17 cellular contexts compared by ENCODE assay signal in genomic region chr2:52210611-52211010, GRCh38.
A peak's percentile ranks its signal among the peaks of the same experiment; 100 is the strongest.
DNase-seq lines count a peak whose midpoint lies in the region; ATAC-seq lines count a peak whose summit lies in the region.
"Had no signal": no experiment of that assay in that cellular context is flagged by ENCODE, and none has a peak within 500 bp of the region (broad histone marks: within the 10 kb centered on the region; RNA-seq: fewer than 3 reads in every experiment).

No MANE protein-coding gene starts in this region.

- DNase-seq in HT1080 (ENCODE audit: low read depth) = peak; percentile 69
- DNase-seq in SK-MEL-5 (ENCODE audit: low read depth, low spot score) = peak; percentile 97
- DNase-seq in foreskin melanocyte = peak; percentile 64
- DNase-seq in NCI-H526 treated with DMSO at 0.1 percent for 48 hours (lab: John Stamatoyannopoulos, UW) = no peak
- no peak for DNase-seq in NCI-H2171 (lab: John Stamatoyannopoulos, UW)
- no peak for DNase-seq in kidney tubule cell (ENCODE audit: low spot score)
- no peak for DNase-seq in Right ventricle myocardium inferior (ENCODE audit: missing footprints)
- DNase-seq: 8988T; ACHN; BE2C; C1 segment of cervical spinal cord; Caco-2; Calu3; CD4-positive, alpha-beta memory T cell; CD4-positive, CD25-positive, alpha-beta regulatory T cell; CD8-positive, alpha-beta memory T cell; GF-D8 had no signal

- intact Hi-C loops in Right ventricle myocardium inferior (cut with DNase I) = no loop called here

- in situ Hi-C loops in SK-MEL-5 (cut with HindIII; ENCODE audit: low pct_unique_long_range_greater_than_20kb, low sequenced_read_pairs) = no loop called here

- ATAC-seq in Right ventricle myocardium inferior = no peak

Comparison
In these comparisons a context has a peak if more than half of its experiments do, and no peak if none do; other contexts are left out.
1. DNase-seq: peak in HT1080 (single experiment), SK-MEL-5 (single experiment) and foreskin melanocyte (single experiment); none in NCI-H526 treated with DMSO at 0.1 percent for 48 hours (single experiment), NCI-H2171 (single experiment), kidney tubule cell (single experiment) and Right ventricle myocardium inferior (single experiment).